1 cellular context compared by ENCODE assay signal in the genomic region with DNA sequence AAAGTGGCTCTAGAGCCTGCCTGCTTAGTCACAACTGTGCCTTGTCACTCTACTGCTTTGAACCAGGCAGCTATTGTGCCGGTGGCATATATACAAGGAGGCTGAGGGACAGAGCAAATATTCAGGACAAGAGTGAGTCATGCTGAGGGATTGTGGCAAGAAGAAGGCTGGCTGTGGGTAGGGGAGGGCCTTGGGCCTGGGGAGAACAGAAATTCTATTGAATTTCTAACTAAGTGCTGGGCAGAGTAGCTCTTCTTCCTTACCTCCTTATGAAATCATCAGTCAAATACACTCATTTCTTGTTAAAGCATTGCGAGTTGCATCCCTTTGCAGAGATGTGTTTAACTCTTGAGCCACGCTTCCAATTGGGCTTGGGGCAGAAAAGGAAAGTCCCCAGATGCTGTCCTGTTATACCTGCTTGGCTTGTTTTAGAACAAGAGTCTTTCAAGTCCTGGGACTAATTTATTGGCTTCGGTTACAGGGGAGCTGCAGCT.
TF ChIP-seq lines count a peak whose summit lies in the region.

No MANE protein-coding gene starts in this region.

TF ChIP-seq in GM23338, 12 proteins besides CTCF, POLR2A, EP300 and RAD21 (continued from another document):
- TF ChIP-seq, protein P1, sequence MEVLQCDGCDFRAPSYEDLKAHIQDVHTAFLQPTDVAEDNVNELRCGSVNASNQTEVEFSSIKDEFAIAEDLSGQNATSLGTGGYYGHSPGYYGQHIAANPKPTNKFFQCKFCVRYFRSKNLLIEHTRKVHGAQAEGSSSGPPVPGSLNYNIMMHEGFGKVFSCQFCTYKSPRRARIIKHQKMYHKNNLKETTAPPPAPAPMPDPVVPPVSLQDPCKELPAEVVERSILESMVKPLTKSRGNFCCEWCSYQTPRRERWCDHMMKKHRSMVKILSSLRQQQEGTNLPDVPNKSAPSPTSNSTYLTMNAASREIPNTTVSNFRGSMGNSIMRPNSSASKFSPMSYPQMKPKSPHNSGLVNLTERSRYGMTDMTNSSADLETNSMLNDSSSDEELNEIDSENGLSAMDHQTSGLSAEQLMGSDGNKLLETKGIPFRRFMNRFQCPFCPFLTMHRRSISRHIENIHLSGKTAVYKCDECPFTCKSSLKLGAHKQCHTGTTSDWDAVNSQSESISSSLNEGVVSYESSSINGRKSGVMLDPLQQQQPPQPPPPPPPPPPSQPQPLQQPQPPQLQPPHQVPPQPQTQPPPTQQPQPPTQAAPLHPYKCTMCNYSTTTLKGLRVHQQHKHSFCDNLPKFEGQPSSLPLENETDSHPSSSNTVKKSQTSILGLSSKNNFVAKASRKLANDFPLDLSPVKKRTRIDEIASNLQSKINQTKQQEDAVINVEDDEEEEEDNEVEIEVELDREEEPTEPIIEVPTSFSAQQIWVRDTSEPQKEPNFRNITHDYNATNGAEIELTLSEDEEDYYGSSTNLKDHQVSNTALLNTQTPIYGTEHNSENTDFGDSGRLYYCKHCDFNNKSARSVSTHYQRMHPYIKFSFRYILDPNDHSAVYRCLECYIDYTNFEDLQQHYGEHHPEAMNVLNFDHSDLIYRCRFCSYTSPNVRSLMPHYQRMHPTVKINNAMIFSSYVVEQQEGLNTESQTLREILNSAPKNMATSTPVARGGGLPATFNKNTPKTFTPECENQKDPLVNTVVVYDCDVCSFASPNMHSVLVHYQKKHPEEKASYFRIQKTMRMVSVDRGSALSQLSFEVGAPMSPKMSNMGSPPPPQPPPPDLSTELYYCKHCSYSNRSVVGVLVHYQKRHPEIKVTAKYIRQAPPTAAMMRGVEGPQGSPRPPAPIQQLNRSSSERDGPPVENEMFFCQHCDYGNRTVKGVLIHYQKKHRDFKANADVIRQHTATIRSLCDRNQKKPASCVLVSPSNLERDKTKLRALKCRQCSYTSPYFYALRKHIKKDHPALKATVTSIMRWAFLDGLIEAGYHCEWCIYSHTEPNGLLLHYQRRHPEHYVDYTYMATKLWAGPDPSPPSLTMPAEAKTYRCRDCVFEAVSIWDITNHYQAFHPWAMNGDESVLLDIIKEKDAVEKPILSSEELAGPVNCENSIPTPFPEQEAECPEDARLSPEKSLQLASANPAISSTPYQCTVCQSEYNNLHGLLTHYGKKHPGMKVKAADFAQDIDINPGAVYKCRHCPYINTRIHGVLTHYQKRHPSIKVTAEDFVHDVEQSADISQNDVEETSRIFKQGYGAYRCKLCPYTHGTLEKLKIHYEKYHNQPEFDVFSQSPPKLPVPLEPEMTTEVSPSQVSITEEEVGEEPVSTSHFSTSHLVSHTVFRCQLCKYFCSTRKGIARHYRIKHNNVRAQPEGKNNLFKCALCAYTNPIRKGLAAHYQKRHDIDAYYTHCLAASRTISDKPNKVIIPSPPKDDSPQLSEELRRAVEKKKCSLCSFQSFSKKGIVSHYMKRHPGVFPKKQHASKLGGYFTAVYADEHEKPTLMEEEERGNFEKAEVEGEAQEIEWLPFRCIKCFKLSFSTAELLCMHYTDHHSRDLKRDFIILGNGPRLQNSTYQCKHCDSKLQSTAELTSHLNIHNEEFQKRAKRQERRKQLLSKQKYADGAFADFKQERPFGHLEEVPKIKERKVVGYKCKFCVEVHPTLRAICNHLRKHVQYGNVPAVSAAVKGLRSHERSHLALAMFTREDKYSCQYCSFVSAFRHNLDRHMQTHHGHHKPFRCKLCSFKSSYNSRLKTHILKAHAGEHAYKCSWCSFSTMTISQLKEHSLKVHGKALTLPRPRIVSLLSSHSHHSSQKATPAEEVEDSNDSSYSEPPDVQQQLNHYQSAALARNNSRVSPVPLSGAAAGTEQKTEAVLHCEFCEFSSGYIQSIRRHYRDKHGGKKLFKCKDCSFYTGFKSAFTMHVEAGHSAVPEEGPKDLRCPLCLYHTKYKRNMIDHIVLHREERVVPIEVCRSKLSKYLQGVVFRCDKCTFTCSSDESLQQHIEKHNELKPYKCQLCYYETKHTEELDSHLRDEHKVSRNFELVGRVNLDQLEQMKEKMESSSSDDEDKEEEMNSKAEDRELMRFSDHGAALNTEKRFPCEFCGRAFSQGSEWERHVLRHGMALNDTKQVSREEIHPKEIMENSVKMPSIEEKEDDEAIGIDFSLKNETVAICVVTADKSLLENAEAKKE (CRISPR knock-in tag; IDR thresholded peaks at IDR 0.05): no peak
- no peak for TF ChIP-seq JUNB (IDR thresholded peaks at IDR 0.05; ENCODE audit: unreplicated experiment)
- TF ChIP-seq NANOG (IDR thresholded peaks at IDR 0.05; ENCODE audit: borderline replicate concordance): no peak
- TF ChIP-seq CREB1 (CRISPR knock-in tag; IDR thresholded peaks at IDR 0.05; ENCODE audit: low read depth): no peak
- TF ChIP-seq, protein P2, sequence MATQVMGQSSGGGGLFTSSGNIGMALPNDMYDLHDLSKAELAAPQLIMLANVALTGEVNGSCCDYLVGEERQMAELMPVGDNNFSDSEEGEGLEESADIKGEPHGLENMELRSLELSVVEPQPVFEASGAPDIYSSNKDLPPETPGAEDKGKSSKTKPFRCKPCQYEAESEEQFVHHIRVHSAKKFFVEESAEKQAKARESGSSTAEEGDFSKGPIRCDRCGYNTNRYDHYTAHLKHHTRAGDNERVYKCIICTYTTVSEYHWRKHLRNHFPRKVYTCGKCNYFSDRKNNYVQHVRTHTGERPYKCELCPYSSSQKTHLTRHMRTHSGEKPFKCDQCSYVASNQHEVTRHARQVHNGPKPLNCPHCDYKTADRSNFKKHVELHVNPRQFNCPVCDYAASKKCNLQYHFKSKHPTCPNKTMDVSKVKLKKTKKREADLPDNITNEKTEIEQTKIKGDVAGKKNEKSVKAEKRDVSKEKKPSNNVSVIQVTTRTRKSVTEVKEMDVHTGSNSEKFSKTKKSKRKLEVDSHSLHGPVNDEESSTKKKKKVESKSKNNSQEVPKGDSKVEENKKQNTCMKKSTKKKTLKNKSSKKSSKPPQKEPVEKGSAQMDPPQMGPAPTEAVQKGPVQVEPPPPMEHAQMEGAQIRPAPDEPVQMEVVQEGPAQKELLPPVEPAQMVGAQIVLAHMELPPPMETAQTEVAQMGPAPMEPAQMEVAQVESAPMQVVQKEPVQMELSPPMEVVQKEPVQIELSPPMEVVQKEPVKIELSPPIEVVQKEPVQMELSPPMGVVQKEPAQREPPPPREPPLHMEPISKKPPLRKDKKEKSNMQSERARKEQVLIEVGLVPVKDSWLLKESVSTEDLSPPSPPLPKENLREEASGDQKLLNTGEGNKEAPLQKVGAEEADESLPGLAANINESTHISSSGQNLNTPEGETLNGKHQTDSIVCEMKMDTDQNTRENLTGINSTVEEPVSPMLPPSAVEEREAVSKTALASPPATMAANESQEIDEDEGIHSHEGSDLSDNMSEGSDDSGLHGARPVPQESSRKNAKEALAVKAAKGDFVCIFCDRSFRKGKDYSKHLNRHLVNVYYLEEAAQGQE (IDR thresholded peaks at IDR 0.05; ENCODE audit: unreplicated experiment): no peak
- TF ChIP-seq ZNF331 (CRISPR knock-in tag; IDR thresholded peaks at IDR 0.05; ENCODE audit: low read depth): no peak
- TF ChIP-seq POLR2AphosphoS5 (IDR thresholded peaks at IDR 0.05; ENCODE audit: low read depth): no peak
- no peak for TF ChIP-seq ZNF114 (CRISPR knock-in tag; IDR thresholded peaks at IDR 0.05)
- no peak for TF ChIP-seq EZH2phosphoT487 (IDR thresholded peaks at IDR 0.05; ENCODE audit: unreplicated experiment)
